9 cellular contexts compared by ENCODE assay signal in the genomic region with DNA sequence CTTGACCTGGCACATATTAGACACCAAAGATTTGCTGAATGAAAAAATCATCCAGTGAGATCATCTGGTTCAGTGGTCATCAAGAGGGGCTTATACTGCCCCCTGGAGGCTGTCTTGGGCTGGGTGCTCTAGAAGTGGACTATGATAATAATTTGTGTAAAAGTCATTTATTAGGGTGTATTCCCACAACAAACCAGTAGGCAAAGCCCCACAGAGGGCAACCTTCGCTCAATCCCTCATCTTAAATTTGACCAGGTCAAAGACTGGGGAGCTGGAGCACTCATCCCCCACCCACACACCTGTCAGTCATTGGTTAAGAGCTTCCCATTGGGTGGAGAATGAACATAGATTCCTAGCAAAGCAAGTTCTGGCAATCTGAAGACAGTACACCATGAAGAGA. TPM values are rescaled to one million over a fixed set of nuclear protein-coding genes. Genes with fewer than 3 reads are reported as not detected.
DNase-seq lines count a peak whose midpoint lies in the region; ATAC-seq and TF ChIP-seq lines count a peak whose summit lies in the region.
"Had no signal": no experiment of that assay in that cellular context is flagged by ENCODE, and none has a peak within 500 bp of the region (broad histone marks: within the 10 kb centered on the region; RNA-seq: fewer than 3 reads in every experiment).

No MANE protein-coding gene starts in this region.

- peaks cover 0 to 29% (median 0%) of the 10 kb centered on the region in 4 donors for H3K27me3 ChIP-seq in esophagus muscularis mucosa
- H3K27me3 ChIP-seq in vagina = no peaks in the 10 kb centered on the region

- no peak overlapping the region for H3K4me3 Mint-ChIP-seq in stimulated activated memory B cell treated with anti-CD40 and anti-IgM and Interleukin-4, amounts not matched to agents 10 μg/mL and 1 μg/mL and 100 μg/mL, for 72 hours
- H3K4me3 Mint-ChIP-seq: dendritic cell treated with granulocyte-macrophage colony-stimulating factor and Interleukin-4, amounts not matched to agents 40 ng/mL and 50 ng/mL, for 4 days had no signal

- no peaks in the 10 kb centered on the region for H3K9me3 ChIP-seq in esophagus muscularis mucosa
- H3K9me3 ChIP-seq in vagina = no peaks in the 10 kb centered on the region

- no peak for TF ChIP-seq POLR2A in esophagus muscularis mucosa (IDR thresholded peaks at IDR 0.05; ENCODE audit: low read depth)
- TF ChIP-seq POLR2A in vagina (IDR thresholded peaks at IDR 0.05) = no peak

- H3K4me3 ChIP-seq in esophagus muscularis mucosa (no peak overlapping the region), vagina (no peak overlapping the region)

- H3K36me3 Mint-ChIP-seq in stimulated activated memory B cell treated with anti-CD40 and anti-IgM and Interleukin-4, amounts not matched to agents 10 μg/mL and 1 μg/mL and 100 μg/mL, for 72 hours = no peaks in the 10 kb centered on the region

- H3K36me3 ChIP-seq in esophagus muscularis mucosa (no peaks in the 10 kb centered on the region), vagina (no peaks in the 10 kb centered on the region)

- peaks cover 45% of the 10 kb centered on the region for H3K27me3 Mint-ChIP-seq in stimulated activated memory B cell treated with anti-CD40 and anti-IgM and Interleukin-4, amounts not matched to agents 10 μg/mL and 1 μg/mL and 100 μg/mL, for 72 hours

- H3K27ac Mint-ChIP-seq in stimulated activated memory B cell treated with anti-CD40 and anti-IgM and Interleukin-4, amounts not matched to agents 10 μg/mL and 1 μg/mL and 100 μg/mL, for 72 hours = no peak overlapping the region
- H3K27ac Mint-ChIP-seq: dendritic cell treated with granulocyte-macrophage colony-stimulating factor and Interleukin-4, amounts not matched to agents 40 ng/mL and 50 ng/mL, for 4 days had no signal

- TF ChIP-seq EP300 in esophagus muscularis mucosa (IDR thresholded peaks at IDR 0.05) = no peak

- H3K4me1 ChIP-seq in esophagus muscularis mucosa = no peaks in the 10 kb centered on the region
- no peaks in the 10 kb centered on the region for H3K4me1 ChIP-seq in vagina

- intact Hi-C loops in esophagus muscularis mucosa (cut with DNase I) (no loop called here), vagina (cut with DNase I) (no loop called here)

- H3K27ac ChIP-seq in esophagus muscularis mucosa (replicated peaks in 1 of 4) (no peak overlapping the region), vagina (no peak overlapping the region)

- peak; percentile 23 to 49 for DNase-seq in stimulated activated CD4-positive, alpha-beta T cell treated with anti-CD3 and anti-CD28 coated beads, Interleukin-2, amount 100 ng/mL, for 24 hours
- no peak for DNase-seq in stimulated activated CD4-positive, alpha-beta T cell treated with anti-CD3 and anti-CD28 coated beads, Interleukin-4, amount 100 ng/mL, for 4 hours
- DNase-seq in NCI-H69 (lab: John Stamatoyannopoulos, UW) = peak; percentile 43
- no peak for DNase-seq in esophagus muscularis mucosa (ENCODE audit: extremely low spot score)
- DNase-seq in vagina (ENCODE audit: extremely low spot score in 2 of 2) = no peak

- WGBS in esophagus muscularis mucosa = 58% methylated on average over 1 of the region's 1 CpG

- peaks cover 5% of the 10 kb centered on the region for H3K9me3 Mint-ChIP-seq in stimulated activated memory B cell treated with anti-CD40 and anti-IgM and Interleukin-4, amounts not matched to agents 10 μg/mL and 1 μg/mL and 100 μg/mL, for 72 hours
- H3K9me3 Mint-ChIP-seq: dendritic cell treated with granulocyte-macrophage colony-stimulating factor and Interleukin-4, amounts not matched to agents 40 ng/mL and 50 ng/mL, for 4 days had no signal

- peak; percentile 35 for ATAC-seq in stimulated activated memory B cell treated with anti-CD40 and anti-IgM and Interleukin-4, amounts not matched to agents 10 μg/mL and 1 μg/mL and 100 μg/mL, for 72 hours
- ATAC-seq in HG03095 (IDR thresholded peaks at IDR 0.05; ENCODE audit: unreplicated experiment) (no peak), HG02840 (IDR thresholded peaks at IDR 0.05; ENCODE audit: low FRiP score, unreplicated experiment) (no peak)

- TF ChIP-seq CTCF in esophagus muscularis mucosa (IDR thresholded peaks at IDR 0.05) (peak in 2 of 3 experiments; percentile 27 to 37), vagina (IDR thresholded peaks at IDR 0.05) (no peak)

- H3K4me1 Mint-ChIP-seq in stimulated activated memory B cell treated with anti-CD40 and anti-IgM and Interleukin-4, amounts not matched to agents 10 μg/mL and 1 μg/mL and 100 μg/mL, for 72 hours = no peaks in the 10 kb centered on the region

RNA-seq across cellular contexts. Expression of a gene that starts 20.0 kb away (rescaled TPM):
- 1 to 10 TPM; 5.6 to 7.2 (median 6.5) TPM for total RNA-seq in esophagus muscularis mucosa
- total RNA-seq in vagina = 6.9 TPM

Comparison
In these comparisons a context has a peak if more than half of its experiments do, and no peak if none do; other contexts are left out.
1. DNase-seq: peak in stimulated activated CD4-positive, alpha-beta T cell treated with anti-CD3 and anti-CD28 coated beads, Interleukin-2, amount 100 ng/mL, for 24 hours (2 of 2) and NCI-H69 (single experiment); none in stimulated activated CD4-positive, alpha-beta T cell treated with anti-CD3 and anti-CD28 coated beads, Interleukin-4, amount 100 ng/mL, for 4 hours (0 of 2), esophagus muscularis mucosa (single experiment) and vagina (0 of 2).
2. CTCF ChIP-seq: peak in esophagus muscularis mucosa (2 of 3); none in vagina (0 of 3).